In genomic region chr6:147509900-147510299, GRCh38 we compare ENCODE assay signal across 9 cellular contexts. TPM values are rescaled to one million over a fixed set of nuclear protein-coding genes. Genes with fewer than 3 reads are reported as not detected.
DNase-seq lines count a peak whose midpoint lies in the region; ATAC-seq and TF ChIP-seq lines count a peak whose summit lies in the region.
"Had no signal": no experiment of that assay in that cellular context is flagged by ENCODE, and none has a peak within 500 bp of the region (broad histone marks: within the 10 kb centered on the region; RNA-seq: fewer than 3 reads in every experiment).

No MANE protein-coding gene starts in this region.

- peak overlapping the region; percentile 2 for H3K9ac ChIP-seq in SK-N-MC (ENCODE audit: insufficient read length)

- no peak for TF ChIP-seq CTCF in CD8-positive, alpha-beta T cell (IDR thresholded peaks at IDR 0.05)
- TF ChIP-seq CTCF in lung (IDR thresholded peaks at IDR 0.05; ENCODE audit: control extremely low read depth, extremely low read depth): no peak

- no peaks in the 10 kb centered on the region for H3K9me3 ChIP-seq in CD8-positive, alpha-beta T cell (ENCODE audit: low read length)
- H3K9me3 ChIP-seq in SK-N-MC (ENCODE audit: low read depth, low read length) (no peaks in the 10 kb centered on the region), lung (ENCODE audit: control insufficient read depth in 2 of 2, insufficient read depth in 1 of 2, low read length in 1 of 2) (peaks cover 0 to 3% of the 10 kb centered on the region in 2 donors)

- H3K27me3 ChIP-seq in CD8-positive, alpha-beta T cell (ENCODE audit: insufficient read depth, low read length): peaks cover 5% of the 10 kb centered on the region
- H3K27me3 ChIP-seq in lung (ENCODE audit: control insufficient read depth, insufficient read depth): no peaks in the 10 kb centered on the region

- no peaks in the 10 kb centered on the region for H3K36me3 ChIP-seq in CD8-positive, alpha-beta T cell (ENCODE audit: insufficient read depth, low read length)
- no peaks in the 10 kb centered on the region for H3K36me3 ChIP-seq in SK-N-MC (ENCODE audit: insufficient read depth, low read length)
- no peaks in the 10 kb centered on the region for H3K36me3 ChIP-seq in lung (ENCODE audit: control insufficient read depth in 2 of 2, insufficient read depth in 2 of 2, low read length in 2 of 2)

- peaks cover 22% of the 10 kb centered on the region for H3K4me1 Mint-ChIP-seq in CD8-positive, alpha-beta T cell (ENCODE audit: low read depth)

- no peak for ATAC-seq in CD8-positive, alpha-beta T cell
- ATAC-seq in GM21737 (IDR thresholded peaks at IDR 0.05; ENCODE audit: unreplicated experiment): peak; percentile 60
- no peak for ATAC-seq in lung (ENCODE audit: insufficient read depth, low FRiP score)
- ATAC-seq in HG02610 (IDR thresholded peaks at IDR 0.05; ENCODE audit: unreplicated experiment): no peak
- no peak for ATAC-seq in HG03442 (IDR thresholded peaks at IDR 0.05; ENCODE audit: unreplicated experiment)

- CTCF ChIA-PET in CD8-positive, alpha-beta T cell (lab: Charles Lee): no interaction called here

- H3K36me3 Mint-ChIP-seq in CD8-positive, alpha-beta T cell: no peaks in the 10 kb centered on the region

- H3K9me3 Mint-ChIP-seq in CD8-positive, alpha-beta T cell: no peaks in the 10 kb centered on the region

- POLR2A ChIA-PET in CD8-positive, alpha-beta T cell (lab: Charles Lee): no interaction called here

- intact Hi-C loops in CD8-positive, alpha-beta T cell (cut with DNase I, micrococcal nuclease): loop anchor here in 1 of 2 experiments (10.0 kb wide), 1 partner anchor 655 kb away; no protein-coding TSS in a partner anchor

- H3K4me1 ChIP-seq in CD8-positive, alpha-beta T cell (ENCODE audit: insufficient read depth, low read length): peaks cover 9% of the 10 kb centered on the region
- H3K4me1 ChIP-seq in lung (ENCODE audit: control insufficient read depth in 2 of 2, insufficient read depth in 2 of 2, low read length in 2 of 2): peaks cover 2 to 7% of the 10 kb centered on the region in 2 donors

- no peak overlapping the region for H3K27ac ChIP-seq in CD8-positive, alpha-beta T cell (ENCODE audit: low read depth, low read length)
- H3K27ac ChIP-seq in SK-N-MC: no peak overlapping the region
- no peak overlapping the region for H3K27ac ChIP-seq in lung (ENCODE audit: low read depth in 1 of 2, low read length in 1 of 2)

- H3K27me3 Mint-ChIP-seq in CD8-positive, alpha-beta T cell (ENCODE audit: low read depth): peaks cover 43% of the 10 kb centered on the region

- 17% methylated on average over 6 of the region's 6 CpGs for WGBS in lung, 2 donors

- H3K27ac Mint-ChIP-seq in CD8-positive, alpha-beta T cell: no peak overlapping the region

- H3K4me3 ChIP-seq in CD8-positive, alpha-beta T cell (ENCODE audit: low read depth, low read length): no peak overlapping the region
- H3K4me3 ChIP-seq in SK-N-MC: peak overlapping the region; percentile 98
- peak overlapping the region; percentile 62 for H3K4me3 ChIP-seq in lung

- H3K4me3 Mint-ChIP-seq in CD8-positive, alpha-beta T cell: peak overlapping the region; percentile 51

- DNase-seq in CD8-positive, alpha-beta T cell: no peak
- DNase-seq in SK-N-MC (ENCODE audit: low read depth, low spot score) (no peak), lung (ENCODE audit: low spot score) (no peak), NCI-H1092 treated with DMSO at 0.1 percent for 48 hours (lab: John Stamatoyannopoulos, UW) (no peak), Ammon's horn (ENCODE audit: low spot score) (no peak)

RNA-seq across cellular contexts. Expression of gene SAMD5, which starts 1.4 kb away (rescaled TPM):
- total RNA-seq in CD8-positive, alpha-beta T cell: not detected
- total RNA-seq in lung: 10 to 100 TPM in 1 of 2 donors, 1 to 10 TPM in 1; 7.9 to 35.5 TPM
- 1 to 10 TPM; 2.0 to 4.1 TPM for polyA plus RNA-seq in lung
- total RNA-seq: activated CD8-positive, alpha-beta memory T cell treated with anti-CD3 and anti-CD28 coated beads for 36 hours had no signal

Comparison
In these comparisons a context has a peak if more than half of its experiments do, and no peak if none do; other contexts are left out.
1. RNA of gene SAMD5, which starts 1.4 kb away (total RNA-seq): 7.9 to 35.5 TPM in lung; not detected in CD8-positive, alpha-beta T cell; every median in the first group is over 4 times any median in the second.